In the genomic region with DNA sequence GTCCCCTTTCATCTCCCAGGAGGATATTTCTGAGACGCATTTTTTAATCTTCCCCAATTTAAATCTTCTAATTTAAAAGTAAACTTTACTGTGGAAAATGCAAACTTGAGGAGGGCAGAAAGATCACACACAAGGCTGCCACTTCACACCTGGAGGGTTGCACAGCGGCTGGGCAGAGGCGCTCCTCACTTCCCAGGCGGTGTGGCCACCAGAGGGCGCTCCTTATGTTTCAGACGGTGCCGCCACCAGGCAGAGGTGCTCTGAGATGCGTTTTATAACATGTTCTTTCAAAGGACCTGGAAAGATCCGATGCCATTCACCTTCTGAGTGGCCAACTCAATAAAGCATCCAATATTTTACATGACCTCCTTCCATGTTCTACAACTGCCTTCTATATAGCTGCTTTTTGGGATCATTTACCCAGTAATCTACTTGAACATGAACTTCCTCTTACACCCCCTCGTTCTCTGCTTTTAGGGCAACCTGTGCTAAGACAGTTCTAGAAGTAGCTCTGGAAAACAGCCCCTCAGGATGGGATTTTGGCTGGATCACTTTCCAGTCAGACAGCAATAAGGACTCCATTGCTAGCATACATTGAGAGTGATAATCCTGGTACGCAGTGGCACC, we compare ENCODE assay signal across 8 cellular contexts. TPM values are rescaled to one million over a fixed set of nuclear protein-coding genes. Genes with fewer than 3 reads are reported as not detected.
DNase-seq lines count a peak whose midpoint lies in the region; ATAC-seq, FAIRE-seq and TF ChIP-seq lines count a peak whose summit lies in the region.

No MANE protein-coding gene starts in this region.

- CTCF ChIA-PET in GM12878 (lab: Yijun Ruan, JAX): interaction anchor here (1.1 kb wide), 1 partner anchor 557 kb away, joined by 3 read pairs; no protein-coding TSS in a partner anchor

- ATAC-seq in GM12878 (peak; percentile 52; the same call in 2 of the 3 replicates), GM19395 (IDR thresholded peaks at IDR 0.05; ENCODE audit: unreplicated experiment) (no peak), HG03196 (IDR thresholded peaks at IDR 0.05; ENCODE audit: unreplicated experiment) (no peak)

- FAIRE-seq in GM12878 (lab: Jason Lieb, UNC) (no peak), urothelium cell line (lab: Jason Lieb, UNC) (no peak)

- H3K27ac ChIP-seq in GM12878 (ENCODE audit: control insufficient read depth, insufficient read depth): no peak overlapping the region
- no peak overlapping the region for H3K27ac ChIP-seq in osteoblast (ENCODE audit: low read depth, low read length)
- no peak overlapping the region for H3K27ac ChIP-seq in transverse colon

- intact Hi-C loops in GM12878 (cut with micrococcal nuclease; ENCODE audit: unreplicated experiment) (loop anchor here (5.0 kb wide), 1 partner anchor 557 kb away; no protein-coding TSS in a partner anchor), transverse colon (cut with DNase I; ENCODE audit: low total_unique reads) (no loop called here)

- RAD21 ChIA-PET in GM12878 (lab: Charles Lee; ENCODE audit: unreplicated experiment): no interaction called here

- 0 out of 2 replicates have a peak, but pooled peaks have one; percentile 20 for TF ChIP-seq RAD21 in GM12878 (IDR thresholded peaks at IDR 0.05; ENCODE audit: insufficient read depth, low read depth, low read length)

- TF ChIP-seq CTCF in NB4 (IDR thresholded peaks at IDR 0.05; ENCODE audit: low read depth, low read length): peak; percentile 75
- TF ChIP-seq CTCF in GM12878 (IDR thresholded peaks at IDR 0.05 in 2 of 3, conservative IDR thresholded peaks at IDR 0.05 in 1 of 3; ENCODE audit: control insufficient read depth in 2 of 3, extremely low read depth in 1 of 3, insufficient read depth in 1 of 3, low read depth in 3 of 3, low read length in 3 of 3): peak; percentile 13 to 39 (median 39); a peak in 5 of 6 replicates
- peak; percentile 50 for TF ChIP-seq CTCF in osteoblast (IDR thresholded peaks at IDR 0.05; ENCODE audit: extremely low read depth, low read depth, low read length)
- peak in 2 of 5 experiments; percentile 13 to 32 for TF ChIP-seq CTCF in transverse colon (IDR thresholded peaks at IDR 0.05)

- DNase-seq in EL (peak; percentile 19), NB4 (ENCODE audit: low read depth) (peak; percentile 63), GM12878 (ENCODE audit: low read depth, low spot score) (no peak), osteoblast (ENCODE audit: insufficient read length, low spot score, missing footprints) (no peak), transverse colon (no peak), urothelium cell line (ENCODE audit: low spot score) (no peak)

- H3K4me1 ChIP-seq in GM12878 (ENCODE audit: control insufficient read depth, insufficient read depth, low read length) (no peaks in the 10 kb centered on the region), osteoblast (ENCODE audit: insufficient read depth, low read length) (no peaks in the 10 kb centered on the region), transverse colon (no peaks in the 10 kb centered on the region)

- H3K36me3 ChIP-seq in GM12878 (ENCODE audit: control insufficient read depth in 2 of 2, insufficient read depth in 2 of 2, low read length in 1 of 2): no peaks in the 10 kb centered on the region
- no peaks in the 10 kb centered on the region for H3K36me3 ChIP-seq in osteoblast (ENCODE audit: insufficient read depth, low read length)
- no peaks in the 10 kb centered on the region for H3K36me3 ChIP-seq in transverse colon

- H4K20me1 ChIP-seq in GM12878 (ENCODE audit: control insufficient read depth, insufficient read depth) (no peaks in the 10 kb centered on the region), osteoblast (ENCODE audit: insufficient read depth, low read length) (no peaks in the 10 kb centered on the region)

- no peak for TF ChIP-seq POLR2A in NB4 (IDR thresholded peaks at IDR 0.05; ENCODE audit: extremely low read depth, insufficient read length)
- no peak for TF ChIP-seq POLR2A in GM12878 (IDR thresholded peaks at IDR 0.05; ENCODE audit: low read depth, low read length)
- TF ChIP-seq POLR2A in transverse colon (IDR thresholded peaks at IDR 0.05): no peak

- no peak overlapping the region for H3K9ac ChIP-seq in GM12878 (ENCODE audit: control insufficient read depth, insufficient read depth, low read length)

- H3K27me3 ChIP-seq in GM12878 (replicated peaks in 1 of 2; ENCODE audit: control insufficient read depth in 2 of 2, insufficient read depth in 2 of 2, low read length in 1 of 2) (no peaks in the 10 kb centered on the region; a peak in 1 of 4 replicates), osteoblast (ENCODE audit: insufficient read depth, low read length) (peaks cover 13% of the 10 kb centered on the region), transverse colon (peaks cover 4% of the 10 kb centered on the region)

- TF ChIP-seq EP300 in GM12878 (IDR thresholded peaks at IDR 0.05; ENCODE audit: borderline replicate concordance in 1 of 2, control insufficient read depth in 1 of 2, low read depth in 2 of 2, low read length in 2 of 2) (no peak), transverse colon (IDR thresholded peaks at IDR 0.05; ENCODE audit: low read depth) (no peak)

- H3K4me3 ChIP-seq in NB4 (ENCODE audit: low read depth, low read length): no peak overlapping the region
- no peak overlapping the region for H3K4me3 ChIP-seq in GM12878
- no peak overlapping the region for H3K4me3 ChIP-seq in osteoblast (ENCODE audit: insufficient read depth, low read length)
- H3K4me3 ChIP-seq in transverse colon: no peak overlapping the region

- 48% methylated on average over 11 of the region's 11 CpGs for WGBS in GM12878 (ENCODE audit: insufficient coverage, insufficient replicate concordance, low lambda C conversion rate, missing lambda C conversion rate)
- WGBS in transverse colon (ENCODE audit: low coverage in 1 of 2), 2 donors: 50 to 63% methylated on average over 2 to 11 of the region's 11 CpGs

- in situ Hi-C loops in GM12878 (cut with MboI): loop anchor here (5.0 kb wide), 1 partner anchor 567 kb away; no protein-coding TSS in a partner anchor
- in situ Hi-C loops in transverse colon (cut with MboI; ENCODE audit: low pct_ligation_motif_present in 1 of 4, low pct_unique_long_range_greater_than_20kb in 1 of 4, low sequenced_read_pairs in 3 of 4): loop anchor here in 1 of 4 donors (25.0 kb wide), 1 partner anchor 457 kb away; no protein-coding TSS in a partner anchor

- POLR2A ChIA-PET in GM12878 (lab: Charles Lee): no interaction called here

- no peak overlapping the region for H3K4me2 ChIP-seq in GM12878 (ENCODE audit: control insufficient read depth, insufficient read depth)
- no peak overlapping the region for H3K4me2 ChIP-seq in osteoblast (ENCODE audit: insufficient read depth, low read length)

- no peaks in the 10 kb centered on the region; the same call in 2 of the 3 replicates for H3K9me3 ChIP-seq in GM12878 (replicated peaks; ENCODE audit: control insufficient read depth, insufficient read depth, low read length)
- no peaks in the 10 kb centered on the region for H3K9me3 ChIP-seq in osteoblast (ENCODE audit: low read depth, low read length)
- peaks cover 10% of the 10 kb centered on the region in 2 donors for H3K9me3 ChIP-seq in transverse colon

- SMC1A ChIA-PET in GM12878 (lab: Charles Lee; ENCODE audit: uncharacterized antibody, unreplicated experiment): no interaction called here

- no TSS peak for BruUV-seq in GM12878 (replicated peaks; lab: Mats Ljungman, UMichigan)

- no peak overlapping the region for H2AFZ ChIP-seq in GM12878 (ENCODE audit: control insufficient read depth, low read depth, low read length)
- H2AFZ ChIP-seq in osteoblast (ENCODE audit: low read length): no peak overlapping the region

- no peaks in the 10 kb centered on the region for H3K79me2 ChIP-seq in GM12878 (ENCODE audit: control insufficient read depth, insufficient read depth, low read length)
- H3K79me2 ChIP-seq in osteoblast (ENCODE audit: insufficient read depth, low read length): no peaks in the 10 kb centered on the region

TF ChIP-seq in GM12878, 131 proteins besides CTCF, POLR2A, EP300 and RAD21:
- TF ChIP-seq, protein P1, sequence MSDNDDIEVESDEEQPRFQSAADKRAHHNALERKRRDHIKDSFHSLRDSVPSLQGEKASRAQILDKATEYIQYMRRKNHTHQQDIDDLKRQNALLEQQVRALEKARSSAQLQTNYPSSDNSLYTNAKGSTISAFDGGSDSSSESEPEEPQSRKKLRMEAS (IDR thresholded peaks at IDR 0.05; ENCODE audit: low read depth, low read length): no peak
- TF ChIP-seq CHD2 (IDR thresholded peaks at IDR 0.05; ENCODE audit: borderline replicate concordance, low read depth, low read length): no peak
- no peak for TF ChIP-seq HDAC2 (IDR thresholded peaks at IDR 0.05)
- no peak for TF ChIP-seq MTA2 (IDR thresholded peaks at IDR 0.05; ENCODE audit: low read depth)
- no peak for TF ChIP-seq ZNF207 (IDR thresholded peaks at IDR 0.05; ENCODE audit: borderline replicate concordance)
- TF ChIP-seq POLR2AphosphoS5 (IDR thresholded peaks at IDR 0.05; ENCODE audit: low read length): no peak

RNA-seq across cellular contexts. Expression of a gene that starts 14.8 kb away (rescaled TPM):
- total RNA-seq in GM12878 (2013; cell fraction: nucleolus; rRNA removed): not detected in 2 replicates
- total RNA-seq in GM12878 (2014; rRNA removed) (under 0.01 TPM in 1 of 2 replicates, not detected in the other), GM12878 (2014; rRNA removed; fragmentation: Illumina TruSeq; extraction: Trizol) (under 0.01 TPM in 1 of 2 replicates, not detected in the other), GM12878 (2021) (not detected in 2 replicates), osteoblast (under 0.01 and 0.36 TPM in 2 replicates), transverse colon (under 1 TPM; 0.16 to 0.75 (median 0.24) TPM)
- polyA plus RNA-seq in GM12878 (2011; ENCODE audit: low read depth): 0.03 TPM
- polyA plus RNA-seq in GM12878 (2011; rRNA removed) (0.01 and 0.04 TPM in 2 replicates), GM12878 (2014; fragmentation: Illumina TruSeq; extraction: Trizol) (under 0.01 TPM in 1 of 2 replicates, not detected in the other), GM12878 (2014; fragmentation: Nextera tagmentation; extraction: Ambion mirVana) (not detected), GM12878 (2014; rRNA removed) (0.03 TPM in 1 of 2 replicates, not detected in the other), GM12878 (2016; fragmentation: Nextera tagmentation; extraction: Ambion mirVana) (under 1 TPM in 1 of 2 experiments, not detected in 1; 0.05 TPM)
- 0.06 and 0.07 TPM in 2 replicates for polyA plus RNA-seq in GM12878 (2011; cell fraction: cytosol; rRNA removed)
- 0.10 and 0.20 TPM in 2 replicates for polyA plus RNA-seq in GM12878 (2011; cell fraction: nucleus; rRNA removed)
- 0.01 and 0.11 TPM in 2 replicates for polyA plus RNA-seq in GM12878 (2012)
- 0.07 and 0.10 TPM in 2 replicates for polyA minus RNA-seq in GM12878 (2011; rRNA and poly(A)+ RNA removed)
- polyA minus RNA-seq in GM12878 (2011; cell fraction: cytosol; rRNA and poly(A)+ RNA removed): 0.31 TPM in 1 of 2 replicates, not detected in the other
- polyA minus RNA-seq in GM12878 (2011; cell fraction: nucleus; rRNA and poly(A)+ RNA removed): 0.10 and 0.24 TPM in 2 replicates

Comparison
In these comparisons a context has a peak if more than half of its experiments do, and no peak if none do; other contexts are left out.
1. DNase-seq: peak in EL (single experiment) and NB4 (single experiment); none in GM12878 (single experiment), osteoblast (single experiment), transverse colon (single experiment) and urothelium cell line (single experiment).